In the genomic region with DNA sequence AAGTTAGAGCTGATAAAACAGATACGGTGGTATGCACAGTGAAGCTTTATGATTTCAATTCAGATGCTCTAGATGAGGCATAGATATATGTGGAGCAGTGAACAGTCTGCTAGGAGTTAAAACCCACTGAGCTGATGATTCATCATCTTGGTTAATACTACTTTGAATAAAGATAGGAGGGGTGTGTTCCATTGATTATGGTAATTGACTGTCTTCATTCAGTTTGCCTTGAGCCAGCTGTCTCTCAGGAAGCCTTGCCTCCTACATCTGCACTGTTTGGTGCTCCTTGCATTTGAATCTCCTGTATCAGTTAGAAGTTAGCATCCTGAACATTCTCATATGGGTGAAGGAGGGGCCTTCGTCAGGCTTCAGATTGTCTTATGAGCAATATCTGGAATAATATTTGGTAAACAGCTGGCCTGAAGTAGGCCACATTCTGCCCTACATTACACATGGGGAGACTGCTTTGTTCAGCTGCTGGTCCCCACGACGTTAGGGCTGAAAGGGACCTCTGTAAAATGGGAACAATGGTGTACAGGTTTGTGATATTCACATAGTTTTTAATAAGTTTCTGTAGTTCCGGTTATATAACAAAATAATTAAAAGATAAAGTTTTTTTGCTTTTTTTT, we compare ENCODE assay signal across 9 cellular contexts. TPM values are rescaled to one million over a fixed set of nuclear protein-coding genes. Genes with fewer than 3 reads are reported as not detected.
DNase-seq lines count a peak whose midpoint lies in the region; ATAC-seq and TF ChIP-seq lines count a peak whose summit lies in the region.
"Had no signal": no experiment of that assay in that cellular context is flagged by ENCODE, and none has a peak within 500 bp of the region (broad histone marks: within the 10 kb centered on the region; RNA-seq: fewer than 3 reads in every experiment).

No MANE protein-coding gene starts in this region.

- peak overlapping the region; percentile 61 for H3K27ac Mint-ChIP-seq in stimulated activated memory B cell treated with anti-CD40 and anti-IgM and Interleukin-4, amounts not matched to agents 10 μg/mL and 1 μg/mL and 100 μg/mL, for 72 hours

- H3K27me3 Mint-ChIP-seq in stimulated activated memory B cell treated with anti-CD40 and anti-IgM and Interleukin-4, amounts not matched to agents 10 μg/mL and 1 μg/mL and 100 μg/mL, for 72 hours = no peaks in the 10 kb centered on the region

- H3K9me3 ChIP-seq in PC-3 (ENCODE audit: low read length) = no peaks in the 10 kb centered on the region
- H3K9me3 ChIP-seq in esophagus squamous epithelium = no peaks in the 10 kb centered on the region

- H3K4me1 Mint-ChIP-seq in stimulated activated memory B cell treated with anti-CD40 and anti-IgM and Interleukin-4, amounts not matched to agents 10 μg/mL and 1 μg/mL and 100 μg/mL, for 72 hours = peaks cover 88% of the 10 kb centered on the region

- CTCF ChIA-PET in PC-3 (lab: Charles Lee) = no interaction called here

- H3K27ac ChIP-seq in PC-3 (ENCODE audit: low read length) (no peak overlapping the region), esophagus squamous epithelium (peak overlapping the region in 3 of 4 donors; percentile 3 to 49 (median 29))
- H3K27ac ChIP-seq: SK-N-MC had no signal

- WGBS in esophagus squamous epithelium, 2 donors = 43 to 48% methylated on average over 5 of the region's 5 CpGs

- H3K36me3 ChIP-seq in PC-3 (ENCODE audit: low read depth, low read length) = peaks cover 24% of the 10 kb centered on the region; the same call in 1 of the 2 replicates
- no peaks in the 10 kb centered on the region for H3K36me3 ChIP-seq in esophagus squamous epithelium

- BruUV-seq in PC-3 (replicated peaks; lab: Mats Ljungman, UMichigan) = no TSS peak

- H4K20me1 ChIP-seq in PC-3 (ENCODE audit: low read length) = peaks cover 61% of the 10 kb centered on the region

- H3K27me3 ChIP-seq in PC-3 (ENCODE audit: low read length) (no peaks in the 10 kb centered on the region), esophagus squamous epithelium (no peaks in the 10 kb centered on the region)

- H3K4me1 ChIP-seq in PC-3 (ENCODE audit: insufficient read depth, low read length) (peaks cover 21% of the 10 kb centered on the region), esophagus squamous epithelium (peaks cover 9 to 76% (median 34%) of the 10 kb centered on the region in 3 donors)

- H3K9ac ChIP-seq in PC-3 (ENCODE audit: low read length) = no peak overlapping the region

- ATAC-seq in activated CD4-positive, CD25-positive, alpha-beta regulatory T cell treated with anti-CD3 and anti-CD28 coated beads, Interleukin-2, amount 50 U/mL, for 24 hours = peak; percentile 94 to 95
- ATAC-seq in PC-3 = peak; percentile 64
- peak; percentile 88 for ATAC-seq in stimulated activated memory B cell treated with anti-CD40 and anti-IgM and Interleukin-4, amounts not matched to agents 10 μg/mL and 1 μg/mL and 100 μg/mL, for 72 hours

- TF ChIP-seq CTCF in PC-3 (conservative IDR thresholded peaks at IDR 0.05; ENCODE audit: low read depth, low read length) (no peak), esophagus squamous epithelium (IDR thresholded peaks at IDR 0.05) (no peak)

- H3K36me3 Mint-ChIP-seq in stimulated activated memory B cell treated with anti-CD40 and anti-IgM and Interleukin-4, amounts not matched to agents 10 μg/mL and 1 μg/mL and 100 μg/mL, for 72 hours = peaks cover 15% of the 10 kb centered on the region

- no peaks in the 10 kb centered on the region for H3F3A ChIP-seq in PC-3 (ENCODE audit: low read length, unreplicated experiment)

- H3K4me3 ChIP-seq in PC-3 (ENCODE audit: low read length) (no peak overlapping the region), esophagus squamous epithelium (no peak overlapping the region)
- H3K4me3 ChIP-seq: SK-N-MC had no signal

- no peaks in the 10 kb centered on the region for H3K9me2 ChIP-seq in PC-3 (replicated peaks; ENCODE audit: low read length)

- POLR2A ChIA-PET in PC-3 (lab: Charles Lee; ENCODE audit: unreplicated experiment) = interaction anchor here (0.6 to 0.7 kb wide), 2 partner anchors 21 to 48 kb away, joined by 3 to 4 read pairs; no protein-coding TSS in a partner anchor

- H3K4me3 Mint-ChIP-seq in stimulated activated memory B cell treated with anti-CD40 and anti-IgM and Interleukin-4, amounts not matched to agents 10 μg/mL and 1 μg/mL and 100 μg/mL, for 72 hours = peak overlapping the region; percentile 56

- H2AFZ ChIP-seq in PC-3 (ENCODE audit: low read length) = no peak overlapping the region

- TF ChIP-seq POLR2A in esophagus squamous epithelium (IDR thresholded peaks at IDR 0.05) = no peak

- intact Hi-C loops in PC-3 (cut with micrococcal nuclease) = no loop called here
- intact Hi-C loops in esophagus squamous epithelium (cut with DNase I) = no loop called here

- no peaks in the 10 kb centered on the region for H3K9me3 Mint-ChIP-seq in stimulated activated memory B cell treated with anti-CD40 and anti-IgM and Interleukin-4, amounts not matched to agents 10 μg/mL and 1 μg/mL and 100 μg/mL, for 72 hours

- no peak overlapping the region for H3K4me2 ChIP-seq in PC-3 (ENCODE audit: low read length)

- DNase-seq in activated CD4-positive, CD25-positive, alpha-beta regulatory T cell (lab: John Stamatoyannopoulos, UW) = no peak
- DNase-seq in PC-3 (peak; percentile 38), esophagus squamous epithelium (lab: John Stamatoyannopoulos, UW) (no peak), SKM-1 treated with dmso at 0.1 percent for 144 hours (lab: John Stamatoyannopoulos, UW; ENCODE audit: unreplicated experiment) (no peak), dedifferentiated amniotic fluid mesenchymal stem cell (ENCODE audit: extremely low spot score) (no peak), NCI-H1694 (lab: John Stamatoyannopoulos, UW) (no peak)

- peaks cover 100% of the 10 kb centered on the region for H3K79me2 ChIP-seq in PC-3 (ENCODE audit: low read length)

RNA-seq across cellular contexts. Expression of gene MAP4K4, which starts 13.3 kb away (rescaled TPM):
- 133 and 167 TPM in 2 replicates for total RNA-seq in PC-3 (2014; rRNA removed)
- 100 to 1,000 TPM in 1 of 4 donors, 10 to 100 TPM in 3; 46.0 to 121 (median 53.9) TPM for total RNA-seq in esophagus squamous epithelium
